ENCODE assay signal across 16 cellular contexts in the genomic region with DNA sequence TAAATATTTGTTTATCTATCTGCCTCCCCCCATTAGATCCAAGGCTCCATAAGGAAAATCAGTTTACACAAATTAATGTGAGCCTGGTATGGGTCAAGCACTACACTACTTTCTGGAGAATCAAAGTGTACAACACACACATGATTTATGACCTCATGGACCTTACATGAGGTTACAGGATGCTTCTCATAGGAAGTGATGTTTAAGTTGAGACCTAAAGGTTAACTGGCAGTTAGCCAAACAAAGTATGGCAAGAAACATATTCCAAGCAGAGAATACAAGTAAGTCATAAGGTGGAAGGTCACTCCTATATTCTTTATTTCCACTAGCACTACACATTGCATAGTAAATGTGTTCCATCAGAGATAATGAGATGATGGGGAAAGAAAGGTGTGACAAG.
"Had no signal": no experiment of that assay in that cellular context is flagged by ENCODE, and none has a peak within 500 bp of the region (broad histone marks: within the 10 kb centered on the region; RNA-seq: fewer than 3 reads in every experiment).

No MANE protein-coding gene starts in this region.

- H3K4me3 Mint-ChIP-seq: neural crest cell; stimulated activated naive B cell treated with anti-CD40 and anti-IgM and Interleukin-4, amounts not matched to agents 10 μg/mL and 1 μg/mL and 100 μg/mL, for 72 hours had no signal

- H3K36me3 ChIP-seq: cardiac muscle cell, esophagus muscularis mucosa, pancreas, sigmoid colon, thyroid gland had no signal

- H3K27me3 Mint-ChIP-seq: stimulated activated naive B cell treated with anti-CD40 and anti-IgM and Interleukin-4, amounts not matched to agents 10 μg/mL and 1 μg/mL and 100 μg/mL, for 72 hours had no signal

- H3K27ac Mint-ChIP-seq: stimulated activated naive B cell treated with anti-CD40 and anti-IgM and Interleukin-4, amounts not matched to agents 10 μg/mL and 1 μg/mL and 100 μg/mL, for 72 hours had no signal

- H3K9me3 ChIP-seq: esophagus muscularis mucosa, pancreas, sigmoid colon, thyroid gland had no signal

- H3K27ac ChIP-seq: cardiac muscle cell, esophagus muscularis mucosa, pancreas, sigmoid colon, thyroid gland had no signal

- H3K4me3 ChIP-seq: cardiac muscle cell, esophagus muscularis mucosa, pancreas, sigmoid colon, thyroid gland had no signal

- DNase-seq: activated CD4-positive, alpha-beta T cell treated with anti-CD3 and anti-CD28 coated beads, Interleukin-2, amount 50 U/mL, for 48 hours; activated CD4-positive, CD25-positive, alpha-beta regulatory T cell treated with anti-CD3 and anti-CD28 coated beads, Interleukin-2, amount 50 U/mL, for 72 hours; activated CD8-positive, alpha-beta memory T cell treated with anti-CD3 and anti-CD28 coated beads, Interleukin-2, amount 50 U/mL, for 4 hours; activated naive CD4-positive, alpha-beta T cell; hypothalamus; left ventricle myocardium superior; pancreas; sigmoid colon; stimulated activated naive B cell treated with anti-CD40 and anti-IgM and Interleukin-4, amounts not matched to agents 10 μg/mL and 1 μg/mL and 100 μg/mL, for 72 hours; T-helper 1 cell; T1000; thyroid gland had no signal

- H3K4me1 ChIP-seq: esophagus muscularis mucosa, pancreas, sigmoid colon, thyroid gland had no signal

- H3K27me3 ChIP-seq: cardiac muscle cell, esophagus muscularis mucosa, pancreas, sigmoid colon, thyroid gland had no signal

- ATAC-seq: left ventricle myocardium superior, pancreas, SK-N-SH treated with all-trans-retinoic acid at 6 μM for 48 hours had no signal
